Comparison of ENCODE assay signal across 18 cellular contexts in the genomic region with DNA sequence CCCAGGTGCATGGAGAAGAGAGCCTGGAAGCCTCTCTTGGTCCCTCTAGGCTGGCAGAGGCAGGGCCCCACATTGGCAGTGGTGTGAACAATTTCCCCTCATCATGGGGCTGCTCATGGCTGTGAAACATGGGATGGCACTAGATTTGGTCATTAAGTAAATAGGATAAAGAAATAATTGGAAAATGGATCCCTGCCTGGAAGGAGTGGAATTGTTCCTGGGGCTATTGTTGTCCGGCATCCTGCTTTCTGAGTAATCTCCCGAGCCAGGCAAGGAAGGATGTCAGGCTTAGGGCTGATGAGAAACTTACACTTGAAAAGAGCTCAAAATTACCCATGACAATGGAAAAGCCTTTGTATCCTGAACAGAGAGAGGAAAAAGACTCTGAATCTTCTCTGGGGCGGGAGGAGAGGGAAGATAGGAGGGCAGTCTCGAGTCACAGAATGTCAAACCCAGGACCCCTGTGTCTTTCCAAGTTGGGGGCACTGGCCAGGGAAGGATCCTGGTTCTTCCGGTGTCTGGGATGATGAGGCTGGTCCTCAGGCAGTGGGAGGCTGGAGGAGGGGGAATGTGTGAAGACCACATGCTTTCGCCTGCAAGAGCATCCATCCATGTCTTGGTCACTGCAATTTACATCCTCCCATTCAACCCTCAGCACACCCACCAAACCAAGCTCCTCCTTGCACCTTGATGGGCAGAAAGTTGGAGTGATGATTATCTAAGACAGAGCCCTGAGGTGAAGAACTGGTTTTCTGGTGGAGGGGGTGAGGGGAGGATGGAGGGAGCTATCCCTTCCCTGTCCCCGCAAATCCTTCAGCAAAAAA. TPM values are rescaled to one million over a fixed set of nuclear protein-coding genes. Genes with fewer than 3 reads are reported as not detected.
A peak's percentile ranks its signal among the peaks of the same experiment; 100 is the strongest.
DNase-seq lines count a peak whose midpoint lies in the region; ATAC-seq and TF ChIP-seq lines count a peak whose summit lies in the region.
"Had no signal": no experiment of that assay in that cellular context is flagged by ENCODE, and none has a peak within 500 bp of the region (broad histone marks: within the 10 kb centered on the region; RNA-seq: fewer than 3 reads in every experiment).

No MANE protein-coding gene starts in this region.

- POLR2A ChIA-PET in WTC11 (lab: Charles Lee): interaction anchor here (0.7 kb wide), 1 partner anchor 168 kb away, joined by 3 read pairs; no protein-coding TSS in a partner anchor

- intact Hi-C loops in psoas muscle (cut with DNase I): no loop called here

- H3K36me3 Mint-ChIP-seq in WTC11: no peaks in the 10 kb centered on the region
- H3K36me3 Mint-ChIP-seq: immature natural killer cell had no signal

- H3K9me3 Mint-ChIP-seq in WTC11: no peaks in the 10 kb centered on the region
- H3K9me3 Mint-ChIP-seq: immature natural killer cell had no signal

- peak; percentile 82 for ATAC-seq in WTC11
- ATAC-seq in foreskin keratinocyte: peak; percentile 66
- ATAC-seq in psoas muscle: no peak
- ATAC-seq in HG03025 (IDR thresholded peaks at IDR 0.05; ENCODE audit: low FRiP score, unreplicated experiment): no peak
- ATAC-seq: mucosa of descending colon had no signal

- CTCF ChIA-PET in WTC11 (lab: Charles Lee): interaction anchor here (0.8 to 2.4 kb wide), 4 partner anchors 51 to 315 kb away, joined by 3 to 13 read pairs (median 4); no protein-coding TSS in a partner anchor

- H3K4me1 Mint-ChIP-seq in WTC11: peaks cover 47% of the 10 kb centered on the region
- H3K4me1 Mint-ChIP-seq: immature natural killer cell had no signal

- no peaks in the 10 kb centered on the region for H3K36me3 ChIP-seq in psoas muscle (ENCODE audit: insufficient read depth in 1 of 2, low read depth in 1 of 2)

- WGBS in psoas muscle, 3 donors: 57 to 62% (median 58%) methylated on average over 6 to 7 of the region's 7 CpGs

- H3K4me3 ChIP-seq in psoas muscle: no peak overlapping the region
- H3K4me3 ChIP-seq: dorsolateral prefrontal cortex, mucosa of descending colon had no signal

- H3K27me3 ChIP-seq in foreskin keratinocyte: peaks cover 3% of the 10 kb centered on the region
- peaks cover 0 to 3% (median 2%) of the 10 kb centered on the region in 3 donors for H3K27me3 ChIP-seq in psoas muscle (ENCODE audit: insufficient read depth in 3 of 3, low read length in 2 of 3)

- H3K4me1 ChIP-seq in foreskin keratinocyte (peaks cover 17% of the 10 kb centered on the region), psoas muscle (no peaks in the 10 kb centered on the region)

- peak; percentile 25 for DNase-seq in NCI-H146 (lab: John Stamatoyannopoulos, UW)
- DNase-seq in NCI-H146 treated with DMSO at 0.1 percent for 48 hours (lab: John Stamatoyannopoulos, UW; ENCODE audit: unreplicated experiment): no peak
- no peak for DNase-seq in WTC11 (ENCODE audit: low spot score)
- DNase-seq in foreskin keratinocyte: peak; percentile 30 to 40
- peak; percentile 27 for DNase-seq in stromal cell of bone marrow (ENCODE audit: low read depth)
- no peak for DNase-seq in ureter (ENCODE audit: low spot score)
- DNase-seq in psoas muscle: no peak
- DNase-seq: activated CD4-positive, CD25-positive, alpha-beta regulatory T cell; activated gamma-delta T cell; dorsolateral prefrontal cortex; GF-D8; immature natural killer cell; mucosa of descending colon; NCI-H774 had no signal

- TF ChIP-seq CTCF in WTC11 (IDR thresholded peaks at IDR 0.05): no peak
- TF ChIP-seq CTCF in foreskin keratinocyte (conservative IDR thresholded peaks at IDR 0.05): no peak
- TF ChIP-seq CTCF in psoas muscle (IDR thresholded peaks at IDR 0.05): no peak

- H3K27ac ChIP-seq in foreskin keratinocyte (no peak overlapping the region), psoas muscle (no peak overlapping the region)
- H3K27ac ChIP-seq: 22Rv1, dorsolateral prefrontal cortex had no signal

- H3K9me3 ChIP-seq in psoas muscle: no peaks in the 10 kb centered on the region
- H3K9me3 ChIP-seq: mucosa of descending colon had no signal

- H3K27ac Mint-ChIP-seq in WTC11: no peak overlapping the region

- H3K4me3 Mint-ChIP-seq in WTC11: peak overlapping the region; percentile 43
- H3K4me3 Mint-ChIP-seq: immature natural killer cell had no signal

- peaks cover 30% of the 10 kb centered on the region for H3K27me3 Mint-ChIP-seq in WTC11 (ENCODE audit: low read depth)

TF ChIP-seq in WTC11, 78 proteins besides CTCF, POLR2A, EP300 and RAD21:
- TF ChIP-seq, protein P1, sequence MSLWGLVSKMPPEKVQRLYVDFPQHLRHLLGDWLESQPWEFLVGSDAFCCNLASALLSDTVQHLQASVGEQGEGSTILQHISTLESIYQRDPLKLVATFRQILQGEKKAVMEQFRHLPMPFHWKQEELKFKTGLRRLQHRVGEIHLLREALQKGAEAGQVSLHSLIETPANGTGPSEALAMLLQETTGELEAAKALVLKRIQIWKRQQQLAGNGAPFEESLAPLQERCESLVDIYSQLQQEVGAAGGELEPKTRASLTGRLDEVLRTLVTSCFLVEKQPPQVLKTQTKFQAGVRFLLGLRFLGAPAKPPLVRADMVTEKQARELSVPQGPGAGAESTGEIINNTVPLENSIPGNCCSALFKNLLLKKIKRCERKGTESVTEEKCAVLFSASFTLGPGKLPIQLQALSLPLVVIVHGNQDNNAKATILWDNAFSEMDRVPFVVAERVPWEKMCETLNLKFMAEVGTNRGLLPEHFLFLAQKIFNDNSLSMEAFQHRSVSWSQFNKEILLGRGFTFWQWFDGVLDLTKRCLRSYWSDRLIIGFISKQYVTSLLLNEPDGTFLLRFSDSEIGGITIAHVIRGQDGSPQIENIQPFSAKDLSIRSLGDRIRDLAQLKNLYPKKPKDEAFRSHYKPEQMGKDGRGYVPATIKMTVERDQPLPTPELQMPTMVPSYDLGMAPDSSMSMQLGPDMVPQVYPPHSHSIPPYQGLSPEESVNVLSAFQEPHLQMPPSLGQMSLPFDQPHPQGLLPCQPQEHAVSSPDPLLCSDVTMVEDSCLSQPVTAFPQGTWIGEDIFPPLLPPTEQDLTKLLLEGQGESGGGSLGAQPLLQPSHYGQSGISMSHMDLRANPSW (CRISPR knock-in tag; conservative IDR thresholded peaks at IDR 0.05; ENCODE audit: low read depth): no peak
- TF ChIP-seq FOXP1 (CRISPR knock-in tag; IDR thresholded peaks at IDR 0.05; ENCODE audit: borderline replicate concordance) (no peak), ATF1 (CRISPR knock-in tag; IDR thresholded peaks at IDR 0.05) (no peak), MXD4 (CRISPR knock-in tag; IDR thresholded peaks at IDR 0.05; ENCODE audit: borderline replicate concordance) (no peak), KAT7 (CRISPR knock-in tag; IDR thresholded peaks at IDR 0.05; ENCODE audit: borderline replicate concordance) (no peak), GTF2I (CRISPR knock-in tag; conservative IDR thresholded peaks at IDR 0.05) (no peak), PRRX2 (CRISPR knock-in tag; IDR thresholded peaks at IDR 0.05) (no peak), GABPB1 (CRISPR knock-in tag; IDR thresholded peaks at IDR 0.05) (no peak), TP53 (CRISPR knock-in tag; IDR thresholded peaks at IDR 0.05) (no peak), NFATC4 (CRISPR knock-in tag; IDR thresholded peaks at IDR 0.05) (no peak)
- TF ChIP-seq, protein P2, sequence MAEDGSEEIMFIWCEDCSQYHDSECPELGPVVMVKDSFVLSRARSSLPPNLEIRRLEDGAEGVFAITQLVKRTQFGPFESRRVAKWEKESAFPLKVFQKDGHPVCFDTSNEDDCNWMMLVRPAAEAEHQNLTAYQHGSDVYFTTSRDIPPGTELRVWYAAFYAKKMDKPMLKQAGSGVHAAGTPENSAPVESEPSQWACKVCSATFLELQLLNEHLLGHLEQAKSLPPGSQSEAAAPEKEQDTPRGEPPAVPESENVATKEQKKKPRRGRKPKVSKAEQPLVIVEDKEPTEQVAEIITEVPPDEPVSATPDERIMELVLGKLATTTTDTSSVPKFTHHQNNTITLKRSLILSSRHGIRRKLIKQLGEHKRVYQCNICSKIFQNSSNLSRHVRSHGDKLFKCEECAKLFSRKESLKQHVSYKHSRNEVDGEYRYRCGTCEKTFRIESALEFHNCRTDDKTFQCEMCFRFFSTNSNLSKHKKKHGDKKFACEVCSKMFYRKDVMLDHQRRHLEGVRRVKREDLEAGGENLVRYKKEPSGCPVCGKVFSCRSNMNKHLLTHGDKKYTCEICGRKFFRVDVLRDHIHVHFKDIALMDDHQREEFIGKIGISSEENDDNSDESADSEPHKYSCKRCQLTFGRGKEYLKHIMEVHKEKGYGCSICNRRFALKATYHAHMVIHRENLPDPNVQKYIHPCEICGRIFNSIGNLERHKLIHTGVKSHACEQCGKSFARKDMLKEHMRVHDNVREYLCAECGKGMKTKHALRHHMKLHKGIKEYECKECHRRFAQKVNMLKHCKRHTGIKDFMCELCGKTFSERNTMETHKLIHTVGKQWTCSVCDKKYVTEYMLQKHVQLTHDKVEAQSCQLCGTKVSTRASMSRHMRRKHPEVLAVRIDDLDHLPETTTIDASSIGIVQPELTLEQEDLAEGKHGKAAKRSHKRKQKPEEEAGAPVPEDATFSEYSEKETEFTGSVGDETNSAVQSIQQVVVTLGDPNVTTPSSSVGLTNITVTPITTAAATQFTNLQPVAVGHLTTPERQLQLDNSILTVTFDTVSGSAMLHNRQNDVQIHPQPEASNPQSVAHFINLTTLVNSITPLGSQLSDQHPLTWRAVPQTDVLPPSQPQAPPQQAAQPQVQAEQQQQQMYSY (CRISPR knock-in tag; IDR thresholded peaks at IDR 0.05): no peak
- TF ChIP-seq, protein P3, sequence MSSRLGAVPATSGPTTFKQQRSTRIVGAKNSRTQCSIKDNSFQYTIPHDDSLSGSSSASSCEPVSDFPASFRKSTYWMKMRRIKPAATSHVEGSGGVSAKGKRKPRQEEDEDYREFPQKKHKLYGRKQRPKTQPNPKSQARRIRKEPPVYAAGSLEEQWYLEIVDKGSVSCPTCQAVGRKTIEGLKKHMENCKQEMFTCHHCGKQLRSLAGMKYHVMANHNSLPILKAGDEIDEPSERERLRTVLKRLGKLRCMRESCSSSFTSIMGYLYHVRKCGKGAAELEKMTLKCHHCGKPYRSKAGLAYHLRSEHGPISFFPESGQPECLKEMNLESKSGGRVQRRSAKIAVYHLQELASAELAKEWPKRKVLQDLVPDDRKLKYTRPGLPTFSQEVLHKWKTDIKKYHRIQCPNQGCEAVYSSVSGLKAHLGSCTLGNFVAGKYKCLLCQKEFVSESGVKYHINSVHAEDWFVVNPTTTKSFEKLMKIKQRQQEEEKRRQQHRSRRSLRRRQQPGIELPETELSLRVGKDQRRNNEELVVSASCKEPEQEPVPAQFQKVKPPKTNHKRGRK (CRISPR knock-in tag; IDR thresholded peaks at IDR 0.05; ENCODE audit: borderline replicate concordance): no peak

RNA-seq across cellular contexts. Expression of a gene that starts 27.1 kb away (rescaled TPM):
- total RNA-seq in WTC11 (2021) (20.5 to 24.0 TPM (median 21.4 TPM) in 3 replicates), foreskin keratinocyte (23.7 and 30.8 TPM in 2 replicates), ureter (40.7 TPM), psoas muscle (10 to 100 TPM; 12.3 to 47.4 (median 22.8) TPM)
- polyA plus RNA-seq in foreskin keratinocyte (16.5 and 21.0 TPM in 2 replicates), psoas muscle (10 to 100 TPM in 1 of 3 donors, 1 to 10 TPM in 2; 8.6 to 15.7 (median 8.9) TPM)

RNA-seq across cellular contexts. Expression of a gene that starts 38.0 kb away (rescaled TPM):
- total RNA-seq in WTC11 (2021): 0.55 to 1.0 TPM (median 0.71 TPM) in 3 replicates
- total RNA-seq in foreskin keratinocyte: not detected in 2 replicates
- not detected in 2 replicates for polyA plus RNA-seq in foreskin keratinocyte
- total RNA-seq in ureter: not detected
- not detected for total RNA-seq in psoas muscle
- polyA plus RNA-seq in psoas muscle: under 1 TPM in 1 of 3 donors, not detected in 2; 0.03 TPM
- total RNA-seq: mucosa of descending colon; omental fat pad; T-helper 1 cell treated with Interleukin-12 subunit alpha and Interleukin-12 subunit beta and Interleukin-4 antibody, amounts not matched to agents 30 ng/mL and 1 ng/mL, for 36 hours had no signal
- polyA plus RNA-seq: immature natural killer cell had no signal

Comparison
In these comparisons a context has a peak if more than half of its experiments do, and no peak if none do; other contexts are left out.
1. DNase-seq: peak in NCI-H146 (single experiment), foreskin keratinocyte (2 of 2) and stromal cell of bone marrow (single experiment); none in NCI-H146 treated with DMSO at 0.1 percent for 48 hours (single experiment), WTC11 (single experiment), ureter (single experiment) and psoas muscle (0 of 2).
2. ATAC-seq: peak in WTC11 (single experiment) and foreskin keratinocyte (single experiment); none in psoas muscle (0 of 4) and HG03025 (single experiment).